17 cellular contexts compared by ENCODE assay signal in the genomic region with DNA sequence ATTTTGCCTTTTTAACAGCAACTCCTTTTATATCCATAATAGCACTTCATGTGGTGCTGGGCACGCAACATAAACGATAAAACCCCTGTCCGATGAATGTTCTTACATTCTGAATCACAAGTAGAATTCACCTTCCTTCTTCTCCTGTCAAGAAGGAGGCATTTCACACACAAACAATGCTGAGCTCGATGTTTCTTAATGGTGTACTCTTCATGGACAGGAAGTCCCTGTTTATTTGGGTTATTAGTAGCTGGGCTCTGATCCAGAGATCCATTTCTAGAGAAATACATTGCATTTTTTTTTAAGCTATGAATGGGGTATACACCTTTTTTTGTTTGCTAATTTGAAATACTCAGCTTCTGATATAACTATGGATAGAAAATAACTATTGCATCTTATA.
"Had no signal": no experiment of that assay in that cellular context is flagged by ENCODE, and none has a peak within 500 bp of the region (broad histone marks: within the 10 kb centered on the region; RNA-seq: fewer than 3 reads in every experiment).

No MANE protein-coding gene starts in this region.

- H3K4me3 Mint-ChIP-seq: activated CD4-positive, alpha-beta memory T cell treated with anti-CD3 and anti-CD28 coated beads, Interleukin-2, amount 10 ng/mL, durations not matched to agents 7 days and 5 days; activated CD4-positive, alpha-beta T cell treated with anti-CD3 and anti-CD28 coated beads for 36 hours; activated naive CD8-positive, alpha-beta T cell; activated T-cell treated with anti-CD3 and anti-CD28 coated beads, Interleukin-2, amount 50 U/mL, for 4 hours; brain; dendritic cell treated with granulocyte-macrophage colony-stimulating factor and Interleukin-4, amounts not matched to agents 40 ng/mL and 50 ng/mL, for 4 days; effector memory CD8-positive, alpha-beta T cell; nephron progenitor cell; stimulated activated naive CD8-positive, alpha-beta T cell treated with anti-CD3 and anti-CD28 coated beads, Interleukin-15, amount 100 ng/mL, for 72 hours had no signal

- H3K4me3 ChIP-seq: psoas muscle, right lobe of liver, smooth muscle cell, testis, upper lobe of left lung had no signal

- H3K9me3 ChIP-seq: psoas muscle, right lobe of liver, testis, upper lobe of left lung had no signal

- H3K27ac ChIP-seq: psoas muscle, right lobe of liver, testis, upper lobe of left lung had no signal

- H3K27ac Mint-ChIP-seq: activated CD4-positive, alpha-beta memory T cell treated with anti-CD3 and anti-CD28 coated beads, Interleukin-2, amount 10 ng/mL, durations not matched to agents 7 days and 5 days; activated CD4-positive, alpha-beta T cell treated with anti-CD3 and anti-CD28 coated beads for 36 hours; activated naive CD8-positive, alpha-beta T cell; brain; dendritic cell treated with granulocyte-macrophage colony-stimulating factor and Interleukin-4, amounts not matched to agents 40 ng/mL and 50 ng/mL, for 4 days; effector memory CD8-positive, alpha-beta T cell; nephron progenitor cell; stimulated activated naive CD8-positive, alpha-beta T cell treated with anti-CD3 and anti-CD28 coated beads, Interleukin-15, amount 100 ng/mL, for 72 hours had no signal

- H3K36me3 ChIP-seq: right lobe of liver, upper lobe of left lung had no signal

- H3K27me3 Mint-ChIP-seq: activated CD4-positive, alpha-beta memory T cell treated with anti-CD3 and anti-CD28 coated beads, Interleukin-2, amount 10 ng/mL, durations not matched to agents 7 days and 5 days; activated CD4-positive, alpha-beta T cell treated with anti-CD3 and anti-CD28 coated beads for 36 hours; activated naive CD8-positive, alpha-beta T cell; brain; dendritic cell treated with granulocyte-macrophage colony-stimulating factor and Interleukin-4, amounts not matched to agents 40 ng/mL and 50 ng/mL, for 4 days; effector memory CD8-positive, alpha-beta T cell; stimulated activated naive CD8-positive, alpha-beta T cell treated with anti-CD3 and anti-CD28 coated beads, Interleukin-15, amount 100 ng/mL, for 72 hours had no signal

- H3K27me3 ChIP-seq: right lobe of liver, testis, upper lobe of left lung had no signal

- H3K9me3 Mint-ChIP-seq: activated CD4-positive, alpha-beta memory T cell treated with anti-CD3 and anti-CD28 coated beads, Interleukin-2, amount 10 ng/mL, durations not matched to agents 7 days and 5 days; activated T-cell treated with anti-CD3 and anti-CD28 coated beads, Interleukin-2, amount 50 U/mL, for 4 hours; brain; dendritic cell treated with granulocyte-macrophage colony-stimulating factor and Interleukin-4, amounts not matched to agents 40 ng/mL and 50 ng/mL, for 4 days; effector memory CD8-positive, alpha-beta T cell; nephron progenitor cell; stimulated activated naive CD8-positive, alpha-beta T cell treated with anti-CD3 and anti-CD28 coated beads, Interleukin-15, amount 100 ng/mL, for 72 hours had no signal

- H3K4me1 Mint-ChIP-seq: activated CD4-positive, alpha-beta T cell treated with anti-CD3 and anti-CD28 coated beads for 36 hours; stimulated activated naive CD8-positive, alpha-beta T cell treated with anti-CD3 and anti-CD28 coated beads, Interleukin-15, amount 100 ng/mL, for 72 hours had no signal

- ATAC-seq: activated CD4-positive, alpha-beta T cell treated with anti-CD3 and anti-CD28 coated beads for 36 hours; activated T-cell treated with anti-CD3 and anti-CD28 coated beads, Interleukin-2, amount 50 U/mL, for 4 hours; effector memory CD8-positive, alpha-beta T cell; psoas muscle; right lobe of liver; stimulated activated naive CD8-positive, alpha-beta T cell treated with anti-CD3 and anti-CD28 coated beads, Interleukin-15, amount 100 ng/mL, for 72 hours had no signal

- DNase-seq: activated CD4-positive, alpha-beta memory T cell treated with anti-CD3 and anti-CD28 coated beads, Interleukin-2, amount 10 ng/mL, durations not matched to agents 7 days and 5 days; activated CD4-positive, alpha-beta T cell treated with anti-CD3 and anti-CD28 coated beads for 36 hours; activated effector memory CD4-positive, alpha-beta T cell treated with anti-CD3 and anti-CD28 coated beads, Interleukin-2, amount 50 U/mL, for 16 hours; activated T-cell treated with anti-CD3 and anti-CD28 coated beads, Interleukin-2, amount 50 U/mL, for 4 hours; amygdala; effector memory CD8-positive, alpha-beta T cell; glutamatergic neuron; nephron progenitor cell; psoas muscle; right lobe of liver; stimulated activated naive CD8-positive, alpha-beta T cell treated with anti-CD3 and anti-CD28 coated beads, Interleukin-15, amount 100 ng/mL, for 72 hours; testis; upper lobe of left lung had no signal

- H3K36me3 Mint-ChIP-seq: brain had no signal

- H3K4me2 ChIP-seq: smooth muscle cell had no signal

- H3K4me1 ChIP-seq: psoas muscle, right lobe of liver, testis had no signal
